Comparison of ENCODE assay signal across 1 cellular context in the genomic region with DNA sequence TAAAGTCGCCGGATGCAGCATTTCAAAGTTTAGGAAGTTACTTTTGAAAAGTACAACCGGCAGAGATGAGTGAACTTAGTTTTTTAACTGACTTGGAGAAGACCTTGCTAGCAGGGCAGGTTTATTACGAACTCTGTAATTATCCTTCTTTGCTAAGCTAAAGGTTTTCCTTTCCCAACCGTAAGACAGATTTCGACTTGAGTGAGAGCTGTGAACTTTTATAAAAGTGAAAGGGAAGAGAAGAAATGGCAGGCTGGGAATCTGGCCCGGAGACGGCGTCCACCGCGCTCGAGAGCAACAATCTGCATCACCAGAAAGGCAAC.
TF ChIP-seq lines count a peak whose summit lies in the region.

No MANE protein-coding gene starts in this region.

TF ChIP-seq in K562, 482 proteins besides CTCF, POLR2A, EP300 and RAD21 (continued from another document):
- TF ChIP-seq, protein P1, sequence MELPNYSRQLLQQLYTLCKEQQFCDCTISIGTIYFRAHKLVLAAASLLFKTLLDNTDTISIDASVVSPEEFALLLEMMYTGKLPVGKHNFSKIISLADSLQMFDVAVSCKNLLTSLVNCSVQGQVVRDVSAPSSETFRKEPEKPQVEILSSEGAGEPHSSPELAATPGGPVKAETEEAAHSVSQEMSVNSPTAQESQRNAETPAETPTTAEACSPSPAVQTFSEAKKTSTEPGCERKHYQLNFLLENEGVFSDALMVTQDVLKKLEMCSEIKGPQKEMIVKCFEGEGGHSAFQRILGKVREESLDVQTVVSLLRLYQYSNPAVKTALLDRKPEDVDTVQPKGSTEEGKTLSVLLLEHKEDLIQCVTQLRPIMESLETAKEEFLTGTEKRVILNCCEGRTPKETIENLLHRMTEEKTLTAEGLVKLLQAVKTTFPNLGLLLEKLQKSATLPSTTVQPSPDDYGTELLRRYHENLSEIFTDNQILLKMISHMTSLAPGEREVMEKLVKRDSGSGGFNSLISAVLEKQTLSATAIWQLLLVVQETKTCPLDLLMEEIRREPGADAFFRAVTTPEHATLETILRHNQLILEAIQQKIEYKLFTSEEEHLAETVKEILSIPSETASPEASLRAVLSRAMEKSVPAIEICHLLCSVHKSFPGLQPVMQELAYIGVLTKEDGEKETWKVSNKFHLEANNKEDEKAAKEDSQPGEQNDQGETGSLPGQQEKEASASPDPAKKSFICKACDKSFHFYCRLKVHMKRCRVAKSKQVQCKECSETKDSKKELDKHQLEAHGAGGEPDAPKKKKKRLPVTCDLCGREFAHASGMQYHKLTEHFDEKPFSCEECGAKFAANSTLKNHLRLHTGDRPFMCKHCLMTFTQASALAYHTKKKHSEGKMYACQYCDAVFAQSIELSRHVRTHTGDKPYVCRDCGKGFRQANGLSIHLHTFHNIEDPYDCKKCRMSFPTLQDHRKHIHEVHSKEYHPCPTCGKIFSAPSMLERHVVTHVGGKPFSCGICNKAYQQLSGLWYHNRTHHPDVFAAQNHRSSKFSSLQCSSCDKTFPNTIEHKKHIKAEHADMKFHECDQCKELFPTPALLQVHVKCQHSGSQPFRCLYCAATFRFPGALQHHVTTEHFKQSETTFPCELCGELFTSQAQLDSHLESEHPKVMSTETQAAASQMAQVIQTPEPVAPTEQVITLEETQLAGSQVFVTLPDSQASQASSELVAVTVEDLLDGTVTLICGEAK (IDR thresholded peaks at IDR 0.05) = peak; percentile 63; the same call in 1 of the 2 replicates
- TF ChIP-seq, protein P1 (CRISPR knock-in tag; IDR thresholded peaks at IDR 0.05) = no peak
- TF ChIP-seq DPF2 (IDR thresholded peaks at IDR 0.05) (0 out of 2 replicates have a peak, but pooled peaks have one; percentile 27), CC2D1A (IDR thresholded peaks at IDR 0.05) (peak; percentile 22; the same call in 1 of the 2 replicates), BRD9 (IDR thresholded peaks at IDR 0.05; ENCODE audit: low read depth, partially characterized antibody) (peak; percentile 21), NFRKB (IDR thresholded peaks at IDR 0.05; ENCODE audit: low read depth) (peak; percentile 47; the same call in 1 of the 2 replicates), HLTF (IDR thresholded peaks at IDR 0.05) (no peak), E2F3 (CRISPR knock-in tag; IDR thresholded peaks at IDR 0.05) (no peak), TSC22D4 (tag; IDR thresholded peaks at IDR 0.05) (no peak)
TF ChIP-seq in K562: peak in this region for 6.
